Comparison of ENCODE assay signal across 18 cellular contexts in the genomic region with DNA sequence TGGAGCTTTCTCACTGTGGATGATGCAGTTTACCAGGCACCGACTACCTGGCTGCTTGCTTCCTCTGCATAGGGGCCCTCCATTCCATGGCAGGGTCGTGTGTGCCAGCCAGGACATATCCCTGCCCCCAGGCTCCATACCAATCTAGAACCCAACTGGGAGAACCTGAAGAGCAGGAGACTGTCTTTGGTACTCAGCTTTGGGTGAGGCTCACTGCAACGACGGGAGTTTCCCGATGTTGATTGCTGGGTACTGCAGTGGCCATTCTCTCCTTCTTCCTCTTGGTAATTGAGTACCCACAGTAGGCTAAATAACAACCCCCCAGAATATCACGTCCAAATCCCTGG.
A peak's percentile ranks its signal among the peaks of the same experiment; 100 is the strongest.
DNase-seq lines count a peak whose midpoint lies in the region; ATAC-seq and TF ChIP-seq lines count a peak whose summit lies in the region.
"Had no signal": no experiment of that assay in that cellular context is flagged by ENCODE, and none has a peak within 500 bp of the region (broad histone marks: within the 10 kb centered on the region; RNA-seq: fewer than 3 reads in every experiment).

No MANE protein-coding gene starts in this region.

- peaks cover 15% of the 10 kb centered on the region for H3K4me1 Mint-ChIP-seq in memory B cell

- H3K4me2 ChIP-seq in HCT116 (ENCODE audit: low read length), result no peak overlapping the region

- RAD21 ChIA-PET in HCT116 (lab: Charles Lee; ENCODE audit: low non-redundant PET in 1 of 2, low total read pairs in 2 of 2, uncharacterized antibody in 2 of 2, unreplicated experiment in 2 of 2), result no interaction called here

- TF ChIP-seq CTCF in HCT116 (IDR thresholded peaks at IDR 0.05 in 2 of 3, conservative IDR thresholded peaks at IDR 0.05 in 1 of 3; ENCODE audit: borderline replicate concordance in 1 of 3, insufficient read depth in 1 of 3, low read depth in 2 of 3, low read length in 2 of 3) (no peak), epithelial cell of esophagus (IDR thresholded peaks at IDR 0.05; ENCODE audit: insufficient read depth, low read depth, low read length, missing control alignments) (no peak)

- no peaks in the 10 kb centered on the region for H3K9me3 ChIP-seq in HCT116 (ENCODE audit: control insufficient read depth in 1 of 2, insufficient read depth in 1 of 2, low read depth in 1 of 2, low read length in 2 of 2)
- H3K9me3 ChIP-seq: Peyer's patch, SJSA1 had no signal

- H3K4me1 ChIP-seq in HCT116 (ENCODE audit: control insufficient read depth in 1 of 2, insufficient read depth in 2 of 2, low read length in 2 of 2), result peaks cover 6 to 28% of the 10 kb centered on the region in 2 experiments; a peak in 2 of 4 replicates
- H3K4me1 ChIP-seq: Peyer's patch had no signal

- H3K9me2 ChIP-seq in HCT116 (ENCODE audit: insufficient read depth), result no peaks in the 10 kb centered on the region

- no peaks in the 10 kb centered on the region for H3K36me3 ChIP-seq in HCT116 (ENCODE audit: control insufficient read depth in 1 of 2, insufficient read depth in 2 of 2, low read length in 2 of 2)
- H3K36me3 ChIP-seq: MG63, Peyer's patch, SJSA1 had no signal

- H3K27me3 ChIP-seq in HCT116 (ENCODE audit: insufficient read depth, low read length), result no peaks in the 10 kb centered on the region
- H3K27me3 ChIP-seq: MG63, Peyer's patch, SJSA1 had no signal

- POLR2A ChIA-PET in HCT116 (lab: Charles Lee), result interaction anchor here (0.6 to 1.3 kb wide), 2 partner anchors 13 to 52 kb away, joined by 3 to 5 read pairs; no protein-coding TSS in a partner anchor

- TF ChIP-seq POLR2A in HCT116 (IDR thresholded peaks at IDR 0.05; ENCODE audit: borderline replicate concordance, extremely low read depth, insufficient read depth, insufficient read length), result no peak

- H3K4me3 Mint-ChIP-seq in memory B cell, result no peak overlapping the region

- no peaks in the 10 kb centered on the region for H4K20me1 ChIP-seq in HCT116 (ENCODE audit: insufficient read depth)

- CTCF ChIA-PET in HCT116 (lab: Charles Lee), result no interaction called here

- no peak overlapping the region for H2AFZ ChIP-seq in HCT116 (ENCODE audit: low read depth, low read length, poor library complexity, severe bottlenecking)

- no peak for DNase-seq in HCT116 (ENCODE audit: low read depth, low spot score)
- peak; percentile 71 for DNase-seq in epithelial cell of esophagus (ENCODE audit: low read depth)
- no peak for DNase-seq in memory B cell (ENCODE audit: low spot score in 2 of 2)
- DNase-seq in NK-92 (lab: John Stamatoyannopoulos, UW; ENCODE audit: unreplicated experiment), result no peak
- DNase-seq in foreskin melanocyte, result no peak
- no peak for DNase-seq in HT-29 (ENCODE audit: low spot score)
- DNase-seq: GDM1; MG63; NCI-H1436 treated with DMSO at 0.1 percent for 48 hours; NCI-H1930; NCI-H2227 treated with DMSO at 0.1 percent for 48 hours; NCI-H510A treated with DMSO at 0.1 percent for 48 hours; NCI-H748 treated with DMSO at 0.1 percent for 48 hours; NK-92 treated with Interleukin-12 subunit alpha and Interleukin-12 subunit beta, amount 100 ng/mL, for 24 hours; Peyer's patch had no signal

- no TSS peak for BruUV-seq in HCT116 (replicated peaks; lab: Mats Ljungman, UMichigan)

- H3K9me3 Mint-ChIP-seq in memory B cell, result no peaks in the 10 kb centered on the region

- H3K27me3 Mint-ChIP-seq in memory B cell, result no peaks in the 10 kb centered on the region

- no peaks in the 10 kb centered on the region for H3K79me2 ChIP-seq in HCT116 (ENCODE audit: insufficient read depth, low read length)

- ATAC-seq in HCT116, result peak; percentile 30; the same call in 1 of the 2 replicates
- peak; percentile 15 for ATAC-seq in memory B cell (ENCODE audit: low read depth)
- ATAC-seq in HG03097 (IDR thresholded peaks at IDR 0.05; ENCODE audit: low FRiP score, unreplicated experiment), result no peak

- no peak overlapping the region for H3K27ac Mint-ChIP-seq in memory B cell

- TF ChIP-seq RAD21 in HCT116 (IDR thresholded peaks at IDR 0.05; ENCODE audit: low read depth), result no peak

- intact Hi-C loops in HCT116 (cut with micrococcal nuclease), result no loop called here

- H3K36me3 Mint-ChIP-seq in memory B cell, result no peaks in the 10 kb centered on the region

- no peak overlapping the region for H3K9ac ChIP-seq in HCT116 (ENCODE audit: low read length)

- H3K4me3 ChIP-seq in HCT116 (replicated peaks in 1 of 2; ENCODE audit: low read depth in 1 of 2, low read length in 2 of 2) (no peak overlapping the region), epithelial cell of esophagus (ENCODE audit: low read length) (no peak overlapping the region)
- H3K4me3 ChIP-seq: MG63, Peyer's patch, SJSA1 had no signal

- H3K27ac ChIP-seq in HCT116 (ENCODE audit: low read depth, low read length), result no peak overlapping the region
- H3K27ac ChIP-seq: C4-2B, Peyer's patch, SJSA1 had no signal

TF ChIP-seq in HCT116, 20 proteins besides CTCF, POLR2A, EP300 and RAD21:
- no peak for TF ChIP-seq ZBTB33 (IDR thresholded peaks at IDR 0.05; ENCODE audit: extremely low read depth, insufficient replicate concordance, low read length)
